Comparison of ENCODE assay signal across 11 cellular contexts in genomic region chr11:60872124-60872951, GRCh38. TPM values are rescaled to one million over a fixed set of nuclear protein-coding genes. Genes with fewer than 3 reads are reported as not detected.
DNase-seq lines count a peak whose midpoint lies in the region; FAIRE-seq and TF ChIP-seq lines count a peak whose summit lies in the region.
"Had no signal": no experiment of that assay in that cellular context is flagged by ENCODE, and none has a peak within 500 bp of the region (broad histone marks: within the 10 kb centered on the region; RNA-seq: fewer than 3 reads in every experiment).

No MANE protein-coding gene starts in this region.

- FAIRE-seq in HTR-8/SVneo (lab: Jason Lieb, UNC): peak; percentile 20

- DNase-seq in ACHN: peak; percentile 6
- no peak for DNase-seq in HTR-8/SVneo (ENCODE audit: insufficient read length, low spot score)
- DNase-seq in breast epithelium (ENCODE audit: low spot score in 2 of 2): no peak
- peak; percentile 78 for DNase-seq in mesenteric fat pad (ENCODE audit: low spot score)
- no peak for DNase-seq in GM19240 (ENCODE audit: insufficient read length, low spot score)
- DNase-seq in activated effector memory CD4-positive, alpha-beta T cell treated with Interleukin-2 at 50 U/mL for 16 hours: no peak
- DNase-seq in thyroid gland: no peak
- no peak for DNase-seq in AML-193 (lab: John Stamatoyannopoulos, UW)
- DNase-seq: NCI-H748 treated with DMSO at 0.1 percent for 48 hours, nephron progenitor cell had no signal

- H3K36me3 ChIP-seq in breast epithelium (no peaks in the 10 kb centered on the region), thyroid gland (no peaks in the 10 kb centered on the region)

- H3K27me3 ChIP-seq in breast epithelium: no peaks in the 10 kb centered on the region
- H3K27me3 ChIP-seq in thyroid gland: no peaks in the 10 kb centered on the region

- TF ChIP-seq CTCF in breast epithelium (IDR thresholded peaks at IDR 0.05) (no peak), thyroid gland (IDR thresholded peaks at IDR 0.05) (no peak)

- H3K27ac ChIP-seq in breast epithelium: peak overlapping the region; percentile 7 to 52
- H3K27ac ChIP-seq in thyroid gland: no peak overlapping the region

- TF ChIP-seq POLR2A in breast epithelium (IDR thresholded peaks at IDR 0.05) (no peak), thyroid gland (IDR thresholded peaks at IDR 0.05) (no peak)

- 95 to 100% methylated on average over 2 to 6 of the region's 6 CpGs for WGBS in thyroid gland, 2 donors

- H3K9me3 ChIP-seq in breast epithelium (no peaks in the 10 kb centered on the region), thyroid gland (no peaks in the 10 kb centered on the region)

- H3K4me1 ChIP-seq in breast epithelium: no peaks in the 10 kb centered on the region
- H3K4me1 ChIP-seq in thyroid gland: peaks cover 0 to 15% of the 10 kb centered on the region in 2 donors

- intact Hi-C loops in breast epithelium (cut with DNase I; ENCODE audit: low total_unique reads) (no loop called here), thyroid gland (cut with DNase I) (no loop called here)

- in situ Hi-C loops in ACHN (cut with HindIII; ENCODE audit: low pct_ligation_motif_present, low pct_unique_long_range_greater_than_20kb, low sequenced_read_pairs): no loop called here

- H3K4me3 ChIP-seq in breast epithelium (no peak overlapping the region), thyroid gland (replicated peaks in 1 of 3) (no peak overlapping the region)

RNA-seq across cellular contexts. Expression of gene ZP1, which starts 5.0 kb away (rescaled TPM):
- total RNA-seq in breast epithelium (under 1 TPM in 2 of 3 donors, not detected in 1; 0.32 to 0.73 TPM), mesenteric fat pad (1.4 TPM), thyroid gland (not detected)
- total RNA-seq: glomerular endothelial cell had no signal

RNA-seq across cellular contexts. Expression of gene PTGDR2, which starts 16.6 kb away (rescaled TPM):
- under 1 TPM in 2 of 3 donors, not detected in 1; 0.16 to 0.59 TPM for total RNA-seq in breast epithelium
- 0.19 TPM for total RNA-seq in mesenteric fat pad
- total RNA-seq in thyroid gland: under 1 TPM in 1 of 4 donors, not detected in 3; 0.11 TPM
- total RNA-seq: glomerular endothelial cell had no signal

RNA-seq across cellular contexts. Expression of gene CCDC86, which starts 30.4 kb away (rescaled TPM):
- total RNA-seq in breast epithelium: 10 to 100 TPM; 17.8 to 22.9 (median 19.5) TPM
- total RNA-seq in mesenteric fat pad: 40.4 TPM
- total RNA-seq in thyroid gland: 10 to 100 TPM in 2 of 4 donors, 1 to 10 TPM in 2; 6.7 to 19.6 (median 14.2) TPM

RNA-seq across cellular contexts. Expression of gene PRPF19, which starts 34.0 kb away (rescaled TPM):
- total RNA-seq in breast epithelium: 10 to 100 TPM; 56.0 to 82.7 (median 81.3) TPM
- total RNA-seq in mesenteric fat pad: 68.3 TPM
- total RNA-seq in thyroid gland: 10 to 100 TPM; 38.0 to 94.4 (median 71.5) TPM

RNA-seq across cellular contexts. Expression of gene TMEM109, which starts 41.6 kb away (rescaled TPM):
- 100 to 1,000 TPM in 1 of 3 donors, 10 to 100 TPM in 2; 77.6 to 112 (median 77.7) TPM for total RNA-seq in breast epithelium
- 116 TPM for total RNA-seq in mesenteric fat pad
- 100 to 1,000 TPM in 2 of 4 donors, 10 to 100 TPM in 2; 61.9 to 105 (median 96.0) TPM for total RNA-seq in thyroid gland

Comparison
In these comparisons a context has a peak if more than half of its experiments do, and no peak if none do; other contexts are left out.
1. DNase-seq: peak in ACHN (single experiment) and mesenteric fat pad (single experiment); none in HTR-8/SVneo (single experiment), breast epithelium (0 of 2), GM19240 (single experiment), activated effector memory CD4-positive, alpha-beta T cell treated with Interleukin-2 at 50 U/mL for 16 hours (single experiment), thyroid gland (0 of 2) and AML-193 (0 of 2).
2. H3K27ac ChIP-seq: peak in breast epithelium (2 of 2); none in thyroid gland (0 of 3).